ENCODE assay signal across 8 cellular contexts in genomic region chr14:61570188-61570960, GRCh38.
A peak's percentile ranks its signal among the peaks of the same experiment; 100 is the strongest.
DNase-seq lines count a peak whose midpoint lies in the region; ATAC-seq and TF ChIP-seq lines count a peak whose summit lies in the region.

No MANE protein-coding gene starts in this region.

- peak overlapping the region; percentile 96 for H3K27ac ChIP-seq in PC-3 (ENCODE audit: low read length)
- H3K27ac ChIP-seq in epithelial cell of prostate, result peak overlapping the region; percentile 99
- H3K27ac ChIP-seq in psoas muscle, result peak overlapping the region; percentile 31

- H3K9ac ChIP-seq in PC-3 (ENCODE audit: low read length), result peak overlapping the region; percentile 49

- peaks cover 4% of the 10 kb centered on the region for H3F3A ChIP-seq in PC-3 (ENCODE audit: low read length, unreplicated experiment)

- WGBS in psoas muscle, 3 donors, result 60 to 72% (median 66%) methylated on average over 7 of the region's 7 CpGs

- intact Hi-C loops in PC-3 (cut with micrococcal nuclease) (no loop called here), psoas muscle (cut with DNase I) (no loop called here), posterior cingulate gyrus (cut with DNase I) (no loop called here)

- peaks cover 87% of the 10 kb centered on the region for H3K4me1 ChIP-seq in PC-3 (ENCODE audit: insufficient read depth, low read length)
- peaks cover 16% of the 10 kb centered on the region for H3K4me1 ChIP-seq in psoas muscle

- H3K4me2 ChIP-seq in PC-3 (ENCODE audit: low read length), result peak overlapping the region; percentile 54

- H3K9me3 Mint-ChIP-seq in immature natural killer cell, result no peaks in the 10 kb centered on the region

- TF ChIP-seq CTCF in PC-3 (conservative IDR thresholded peaks at IDR 0.05; ENCODE audit: low read depth, low read length), result no peak
- TF ChIP-seq CTCF in psoas muscle (IDR thresholded peaks at IDR 0.05), result no peak

- H3K36me3 ChIP-seq in PC-3 (ENCODE audit: low read depth, low read length) (no peaks in the 10 kb centered on the region), psoas muscle (ENCODE audit: insufficient read depth in 1 of 2, low read depth in 1 of 2) (no peaks in the 10 kb centered on the region)

- peak overlapping the region; percentile 2 for H2AFZ ChIP-seq in PC-3 (ENCODE audit: low read length)

- peaks cover 4 to 11% (median 11%) of the 10 kb centered on the region in 3 donors for H3K36me3 Mint-ChIP-seq in immature natural killer cell

- ATAC-seq in PC-3 (no peak), psoas muscle (no peak)

- peaks cover 16% of the 10 kb centered on the region for H3K79me2 ChIP-seq in PC-3 (ENCODE audit: low read length)

- BruUV-seq in PC-3 (replicated peaks; lab: Mats Ljungman, UMichigan), result no TSS peak

- H3K4me3 ChIP-seq in PC-3 (ENCODE audit: low read length), result peak overlapping the region; percentile 9; the same call in 1 of the 2 replicates
- no peak overlapping the region for H3K4me3 ChIP-seq in psoas muscle

- peaks cover 18 to 26% of the 10 kb centered on the region in 2 donors for H3K4me1 Mint-ChIP-seq in immature natural killer cell

- CTCF ChIA-PET in PC-3 (lab: Charles Lee), result no interaction called here

- H3K4me3 Mint-ChIP-seq in immature natural killer cell, result no peak overlapping the region

- H3K9me3 ChIP-seq in PC-3 (ENCODE audit: low read length) (no peaks in the 10 kb centered on the region), psoas muscle (no peaks in the 10 kb centered on the region)

- DNase-seq in ELR (ENCODE audit: low read depth) (peak; percentile 68), PC-3 (peak; percentile 70), epithelial cell of prostate (ENCODE audit: low read depth, low spot score) (no peak), psoas muscle (no peak), ureter (ENCODE audit: low spot score) (no peak), immature natural killer cell (no peak), NCI-H82 treated with DMSO at 0.1 percent for 48 hours (lab: John Stamatoyannopoulos, UW; ENCODE audit: unreplicated experiment) (no peak), posterior cingulate gyrus (no peak)

- no peaks in the 10 kb centered on the region for H4K20me1 ChIP-seq in PC-3 (ENCODE audit: low read length)

- H3K27me3 ChIP-seq in PC-3 (ENCODE audit: low read length) (no peaks in the 10 kb centered on the region), psoas muscle (ENCODE audit: insufficient read depth in 3 of 3, low read length in 2 of 3) (no peaks in the 10 kb centered on the region)

- POLR2A ChIA-PET in PC-3 (lab: Charles Lee; ENCODE audit: unreplicated experiment), result no interaction called here

- peak overlapping the region in 2 of 6 donors; percentile 54 to 69 for H3K27ac Mint-ChIP-seq in immature natural killer cell

- H3K9me2 ChIP-seq in PC-3 (replicated peaks; ENCODE audit: low read length), result no peaks in the 10 kb centered on the region

- H3K27me3 Mint-ChIP-seq in immature natural killer cell (ENCODE audit: low read depth in 3 of 3), result peaks cover 9 to 15% (median 10%) of the 10 kb centered on the region in 3 donors

Comparison
In these comparisons a context has a peak if more than half of its experiments do, and no peak if none do; other contexts are left out.
1. DNase-seq: peak in ELR (single experiment) and PC-3 (single experiment); none in epithelial cell of prostate (single experiment), psoas muscle (0 of 2), ureter (single experiment), immature natural killer cell (0 of 3), NCI-H82 treated with DMSO at 0.1 percent for 48 hours (single experiment) and posterior cingulate gyrus (0 of 10).
2. H3K27ac ChIP-seq: peak in every context shown above with its lines; median percentile 99 in epithelial cell of prostate; 96 in PC-3; 31 in psoas muscle.